ENCODE assay signal across 20 cellular contexts in the genomic region with DNA sequence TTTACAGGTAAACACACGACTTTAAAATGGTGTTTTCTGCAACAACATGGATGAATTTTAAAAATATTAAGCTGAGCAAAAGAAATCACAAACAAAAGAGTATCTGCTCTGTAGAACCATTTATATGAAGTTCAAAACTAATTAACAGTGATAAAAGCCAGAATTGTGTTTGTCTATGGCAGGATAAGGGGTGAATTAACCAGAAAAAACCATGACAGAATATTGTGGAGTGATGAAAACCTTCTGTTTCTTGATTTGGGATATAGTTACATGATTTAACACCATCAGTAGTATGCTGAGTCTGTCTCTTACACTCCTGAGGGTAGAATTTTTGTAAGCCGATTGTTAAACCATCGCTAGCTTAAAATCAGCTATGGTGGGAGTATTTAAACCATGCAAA.
"Had no signal": no experiment of that assay in that cellular context is flagged by ENCODE, and none has a peak within 500 bp of the region (broad histone marks: within the 10 kb centered on the region; RNA-seq: fewer than 3 reads in every experiment).

No MANE protein-coding gene starts in this region.

- H3K4me3 ChIP-seq: colonic mucosa, esophagus muscularis mucosa, lower lobe of right lung, right lobe of liver, stomach, testis, tibial artery had no signal

- H3K4me1 ChIP-seq: lower lobe of right lung, right lobe of liver, tibial artery had no signal

- H3K9me3 ChIP-seq: colonic mucosa, esophagus muscularis mucosa, lower lobe of right lung, right lobe of liver, stomach, testis, tibial artery had no signal

- H3K27ac ChIP-seq: colonic mucosa, epithelial cell of prostate, esophagus muscularis mucosa, lower lobe of right lung, parathyroid adenoma, right lobe of liver, stomach, testis, tibial artery had no signal

- H2AFZ ChIP-seq: parathyroid adenoma had no signal

- DNase-seq: colonic mucosa; effector CD8-positive, alpha-beta T cell; endodermal cell; foreskin melanocyte; lower lobe of right lung; naive thymus-derived CD8-positive, alpha-beta T cell; right lobe of liver; small intestine; stimulated activated CD4-positive, alpha-beta T cell treated with anti-CD3 and anti-CD28 coated beads, Interleukin-12 subunit alpha, Interleukin-12 subunit beta, amount 100 ng/mL, for 4 hours; stimulated activated CD4-positive, alpha-beta T cell treated with anti-CD3 and anti-CD28 coated beads, Interleukin-1b, Interleukin-23, amount 100 ng/mL, for 48 hours; stimulated activated CD4-positive, alpha-beta T cell treated with anti-CD3 and anti-CD28 coated beads, Interleukin-4, amount 100 ng/mL, for 1 hour; stimulated activated CD8-positive, alpha-beta memory T cell treated with anti-CD3 and anti-CD28 coated beads, Interleukin-4, amount 100 ng/mL, for 48 hours; stimulated activated naive CD4-positive, alpha-beta T cell treated with Interleukin-2 at 50 U/mL for 16 hours; stomach; tibial artery had no signal

- H3K36me3 ChIP-seq: colonic mucosa, esophagus muscularis mucosa, lower lobe of right lung, right lobe of liver, stomach, tibial artery had no signal

- FAIRE-seq: keratinocyte, small intestine had no signal

- H3K9ac ChIP-seq: parathyroid adenoma had no signal

- H3K79me2 ChIP-seq: parathyroid adenoma had no signal

- H3K27me3 ChIP-seq: colonic mucosa, esophagus muscularis mucosa, right lobe of liver, stomach, testis, tibial artery had no signal
